In the genomic region with DNA sequence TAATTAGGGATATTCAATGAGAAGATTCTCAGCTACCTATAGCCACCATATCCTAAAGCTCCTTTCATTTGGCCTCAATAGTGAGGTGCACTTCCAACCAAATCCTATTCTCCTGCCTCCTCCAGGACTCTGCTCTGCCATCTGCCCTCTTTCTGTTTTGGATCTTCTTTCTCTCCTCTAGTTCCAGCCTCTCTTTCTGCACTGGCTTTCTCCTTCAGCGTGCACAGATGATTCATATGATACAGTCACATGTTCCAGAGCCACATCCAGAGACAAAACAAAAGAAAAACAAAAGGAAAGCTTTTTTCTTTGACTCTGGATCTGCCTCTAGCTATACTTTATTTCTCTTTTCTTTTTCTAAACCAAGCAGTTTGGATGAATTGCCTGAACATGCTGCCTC, we compare ENCODE assay signal across 13 cellular contexts.
A peak's percentile ranks its signal among the peaks of the same experiment; 100 is the strongest.
DNase-seq lines count a peak whose midpoint lies in the region; ATAC-seq and TF ChIP-seq lines count a peak whose summit lies in the region.
"Had no signal": no experiment of that assay in that cellular context is flagged by ENCODE, and none has a peak within 500 bp of the region (broad histone marks: within the 10 kb centered on the region; RNA-seq: fewer than 3 reads in every experiment).

No MANE protein-coding gene starts in this region.

- no peak overlapping the region for H3K4me3 Mint-ChIP-seq in WTC11
- H3K4me3 Mint-ChIP-seq: activated CD8-positive, alpha-beta T cell treated with anti-CD3 and anti-CD28 coated beads for 36 hours; activated T-helper 17 cell treated with anti-CD3 and anti-CD28 coated beads, Interleukin-2, amount 50 U/mL, for 72 hours had no signal

- POLR2A ChIA-PET in WTC11 (lab: Charles Lee) = no interaction called here

- H3K27ac Mint-ChIP-seq in WTC11 = no peak overlapping the region
- H3K27ac Mint-ChIP-seq: activated CD8-positive, alpha-beta T cell treated with anti-CD3 and anti-CD28 coated beads for 36 hours; activated T-helper 17 cell treated with anti-CD3 and anti-CD28 coated beads, Interleukin-2, amount 50 U/mL, for 72 hours had no signal

- H3K9me3 Mint-ChIP-seq in WTC11 = peaks cover 14% of the 10 kb centered on the region
- H3K9me3 Mint-ChIP-seq: activated CD8-positive, alpha-beta T cell treated with anti-CD3 and anti-CD28 coated beads for 36 hours had no signal

- H3K4me1 Mint-ChIP-seq in WTC11 = no peaks in the 10 kb centered on the region

- CTCF ChIA-PET in WTC11 (lab: Charles Lee) = no interaction called here

- TF ChIP-seq CTCF in WTC11 (IDR thresholded peaks at IDR 0.05) = no peak

- in situ Hi-C loops in SK-MEL-5 (cut with HindIII; ENCODE audit: low pct_unique_long_range_greater_than_20kb, low sequenced_read_pairs) = no loop called here

- DNase-seq in ELR (ENCODE audit: low read depth) = peak; percentile 17
- peak; percentile 26 for DNase-seq in SK-MEL-5 (ENCODE audit: low read depth, low spot score)
- peak; percentile 3 for DNase-seq in occipital lobe (lab: John Stamatoyannopoulos, UW)
- no peak for DNase-seq in WTC11 (ENCODE audit: low spot score)
- no peak for DNase-seq in NCI-H128 (lab: John Stamatoyannopoulos, UW; ENCODE audit: unreplicated experiment)
- no peak for DNase-seq in anterior cingulate cortex (lab: John Stamatoyannopoulos, UW)
- DNase-seq: activated CD8-positive, alpha-beta T cell treated with anti-CD3 and anti-CD28 coated beads for 36 hours; IMR-90; stimulated activated naive CD4-positive, alpha-beta T cell had no signal

- ATAC-seq in esophagus mucosa (peak; percentile 81), WTC11 (no peak), GM21423 (IDR thresholded peaks at IDR 0.05; ENCODE audit: unreplicated experiment) (no peak)
- ATAC-seq: activated CD8-positive, alpha-beta T cell treated with anti-CD3 and anti-CD28 coated beads for 36 hours; HCT116 had no signal

- H3K27me3 Mint-ChIP-seq in WTC11 (ENCODE audit: low read depth) = no peaks in the 10 kb centered on the region; the same call in 1 of the 2 replicates
- H3K27me3 Mint-ChIP-seq: activated CD8-positive, alpha-beta T cell treated with anti-CD3 and anti-CD28 coated beads for 36 hours had no signal

- H3K36me3 Mint-ChIP-seq in WTC11 = peaks cover 4% of the 10 kb centered on the region; the same call in 1 of the 2 replicates

TF ChIP-seq in WTC11, 78 proteins besides CTCF, POLR2A, EP300 and RAD21 (continues in another document):
- no peak for TF ChIP-seq IRF1 (CRISPR knock-in tag; IDR thresholded peaks at IDR 0.05)
- TF ChIP-seq MYBL2 (CRISPR knock-in tag; IDR thresholded peaks at IDR 0.05) = no peak
- TF ChIP-seq NFYB (CRISPR knock-in tag; conservative IDR thresholded peaks at IDR 0.05; ENCODE audit: low read depth) = no peak
- TF ChIP-seq NFATC4 (CRISPR knock-in tag; IDR thresholded peaks at IDR 0.05) = no peak
- TF ChIP-seq CDX4 (CRISPR knock-in tag; IDR thresholded peaks at IDR 0.05; ENCODE audit: borderline replicate concordance) = no peak
- TF ChIP-seq, protein P1, sequence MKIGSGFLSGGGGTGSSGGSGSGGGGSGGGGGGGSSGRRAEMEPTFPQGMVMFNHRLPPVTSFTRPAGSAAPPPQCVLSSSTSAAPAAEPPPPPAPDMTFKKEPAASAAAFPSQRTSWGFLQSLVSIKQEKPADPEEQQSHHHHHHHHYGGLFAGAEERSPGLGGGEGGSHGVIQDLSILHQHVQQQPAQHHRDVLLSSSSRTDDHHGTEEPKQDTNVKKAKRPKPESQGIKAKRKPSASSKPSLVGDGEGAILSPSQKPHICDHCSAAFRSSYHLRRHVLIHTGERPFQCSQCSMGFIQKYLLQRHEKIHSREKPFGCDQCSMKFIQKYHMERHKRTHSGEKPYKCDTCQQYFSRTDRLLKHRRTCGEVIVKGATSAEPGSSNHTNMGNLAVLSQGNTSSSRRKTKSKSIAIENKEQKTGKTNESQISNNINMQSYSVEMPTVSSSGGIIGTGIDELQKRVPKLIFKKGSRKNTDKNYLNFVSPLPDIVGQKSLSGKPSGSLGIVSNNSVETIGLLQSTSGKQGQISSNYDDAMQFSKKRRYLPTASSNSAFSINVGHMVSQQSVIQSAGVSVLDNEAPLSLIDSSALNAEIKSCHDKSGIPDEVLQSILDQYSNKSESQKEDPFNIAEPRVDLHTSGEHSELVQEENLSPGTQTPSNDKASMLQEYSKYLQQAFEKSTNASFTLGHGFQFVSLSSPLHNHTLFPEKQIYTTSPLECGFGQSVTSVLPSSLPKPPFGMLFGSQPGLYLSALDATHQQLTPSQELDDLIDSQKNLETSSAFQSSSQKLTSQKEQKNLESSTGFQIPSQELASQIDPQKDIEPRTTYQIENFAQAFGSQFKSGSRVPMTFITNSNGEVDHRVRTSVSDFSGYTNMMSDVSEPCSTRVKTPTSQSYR (CRISPR knock-in tag; IDR thresholded peaks at IDR 0.05) = no peak
- TF ChIP-seq, protein P2, sequence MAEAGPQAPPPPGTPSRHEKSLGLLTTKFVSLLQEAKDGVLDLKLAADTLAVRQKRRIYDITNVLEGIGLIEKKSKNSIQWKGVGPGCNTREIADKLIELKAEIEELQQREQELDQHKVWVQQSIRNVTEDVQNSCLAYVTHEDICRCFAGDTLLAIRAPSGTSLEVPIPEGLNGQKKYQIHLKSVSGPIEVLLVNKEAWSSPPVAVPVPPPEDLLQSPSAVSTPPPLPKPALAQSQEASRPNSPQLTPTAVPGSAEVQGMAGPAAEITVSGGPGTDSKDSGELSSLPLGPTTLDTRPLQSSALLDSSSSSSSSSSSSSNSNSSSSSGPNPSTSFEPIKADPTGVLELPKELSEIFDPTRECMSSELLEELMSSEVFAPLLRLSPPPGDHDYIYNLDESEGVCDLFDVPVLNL (CRISPR knock-in tag; IDR thresholded peaks at IDR 0.05; ENCODE audit: borderline replicate concordance, low read depth) = no peak
- no peak for TF ChIP-seq AR (CRISPR knock-in tag; IDR thresholded peaks at IDR 0.05)
- TF ChIP-seq ESRRA (CRISPR knock-in tag; IDR thresholded peaks at IDR 0.05; ENCODE audit: borderline replicate concordance) = no peak
- no peak for TF ChIP-seq JAZF1 (CRISPR knock-in tag; IDR thresholded peaks at IDR 0.05)
- TF ChIP-seq, protein P3, sequence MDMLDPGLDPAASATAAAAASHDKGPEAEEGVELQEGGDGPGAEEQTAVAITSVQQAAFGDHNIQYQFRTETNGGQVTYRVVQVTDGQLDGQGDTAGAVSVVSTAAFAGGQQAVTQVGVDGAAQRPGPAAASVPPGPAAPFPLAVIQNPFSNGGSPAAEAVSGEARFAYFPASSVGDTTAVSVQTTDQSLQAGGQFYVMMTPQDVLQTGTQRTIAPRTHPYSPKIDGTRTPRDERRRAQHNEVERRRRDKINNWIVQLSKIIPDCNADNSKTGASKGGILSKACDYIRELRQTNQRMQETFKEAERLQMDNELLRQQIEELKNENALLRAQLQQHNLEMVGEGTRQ (CRISPR knock-in tag; IDR thresholded peaks at IDR 0.05) = no peak
- no peak for TF ChIP-seq KAT7 (CRISPR knock-in tag; IDR thresholded peaks at IDR 0.05; ENCODE audit: borderline replicate concordance)
- no peak for TF ChIP-seq ELF4 (CRISPR knock-in tag; IDR thresholded peaks at IDR 0.05; ENCODE audit: low read depth)
- TF ChIP-seq, protein P4, sequence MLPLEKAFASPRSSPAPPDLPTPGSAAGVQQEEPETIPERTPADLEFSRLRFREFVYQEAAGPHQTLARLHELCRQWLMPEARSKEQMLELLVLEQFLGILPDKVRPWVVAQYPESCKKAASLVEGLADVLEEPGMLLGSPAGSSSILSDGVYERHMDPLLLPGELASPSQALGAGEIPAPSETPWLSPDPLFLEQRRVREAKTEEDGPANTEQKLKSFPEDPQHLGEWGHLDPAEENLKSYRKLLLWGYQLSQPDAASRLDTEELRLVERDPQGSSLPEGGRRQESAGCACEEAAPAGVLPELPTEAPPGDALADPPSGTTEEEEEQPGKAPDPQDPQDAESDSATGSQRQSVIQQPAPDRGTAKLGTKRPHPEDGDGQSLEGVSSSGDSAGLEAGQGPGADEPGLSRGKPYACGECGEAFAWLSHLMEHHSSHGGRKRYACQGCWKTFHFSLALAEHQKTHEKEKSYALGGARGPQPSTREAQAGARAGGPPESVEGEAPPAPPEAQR (CRISPR knock-in tag; IDR thresholded peaks at IDR 0.05) = no peak
- TF ChIP-seq FOXK1 (CRISPR knock-in tag; IDR thresholded peaks at IDR 0.05) = no peak

Comparison
In these comparisons a context has a peak if more than half of its experiments do, and no peak if none do; other contexts are left out.
1. DNase-seq: peak in ELR (single experiment), SK-MEL-5 (single experiment) and occipital lobe (single experiment); none in WTC11 (single experiment), NCI-H128 (single experiment) and anterior cingulate cortex (0 of 58).